8 cellular contexts compared by ENCODE assay signal in genomic region chr4:139603576-139604387, GRCh38. TPM values are rescaled to one million over a fixed set of nuclear protein-coding genes. Genes with fewer than 3 reads are reported as not detected.
DNase-seq lines count a peak whose midpoint lies in the region; ATAC-seq, FAIRE-seq and TF ChIP-seq lines count a peak whose summit lies in the region.

No MANE protein-coding gene starts in this region.

- FAIRE-seq in HepG2 (lab: Jason Lieb, UNC), result peak; percentile 69

- H3K27ac Mint-ChIP-seq in activated naive CD4-positive, alpha-beta T cell treated with anti-CD3 and anti-CD28 coated beads for 36 hours, result no peak overlapping the region

- H4K20me1 ChIP-seq in PC-3 (ENCODE audit: low read length) (no peaks in the 10 kb centered on the region), HepG2 (ENCODE audit: insufficient read depth, low read length) (no peaks in the 10 kb centered on the region)

- 0% methylated on average over 2 of the region's 2 CpGs for WGBS in HepG2 (ENCODE audit: low lambda C conversion rate)

- H3K9me3 ChIP-seq in HUES48 (ENCODE audit: control insufficient read depth, insufficient read depth, low read length) (no peaks in the 10 kb centered on the region), PC-3 (ENCODE audit: low read length) (no peaks in the 10 kb centered on the region), HepG2 (ENCODE audit: low read length) (no peaks in the 10 kb centered on the region), vagina (no peaks in the 10 kb centered on the region)

- TF ChIP-seq POLR2A in HepG2 (IDR thresholded peaks at IDR 0.05; ENCODE audit: insufficient read depth in 1 of 2, low read depth in 2 of 2, low read length in 2 of 2) (no peak), vagina (IDR thresholded peaks at IDR 0.05) (no peak)

- peak; percentile 38; the same call in 1 of the 2 replicates for TF ChIP-seq RAD21 in HepG2 (CRISPR knock-in tag; IDR thresholded peaks at IDR 0.05)

- H3K4me1 Mint-ChIP-seq in activated naive CD4-positive, alpha-beta T cell treated with anti-CD3 and anti-CD28 coated beads for 36 hours (ENCODE audit: low read depth), result peaks cover 15% of the 10 kb centered on the region

- DNase-seq in activated naive CD4-positive, alpha-beta T cell treated with anti-CD3 and anti-CD28 coated beads for 36 hours, result peak; percentile 55
- DNase-seq in activated naive CD4-positive, alpha-beta T cell treated with anti-CD3 and anti-CD28 coated beads, Interleukin-2, amount 50 U/mL, for 16 hours, result no peak
- DNase-seq in PC-3, result peak; percentile 73
- peak; percentile 80 for DNase-seq in choroid plexus epithelial cell (ENCODE audit: low read depth)
- peak; percentile 67 for DNase-seq in HepG2 (ENCODE audit: low spot score)
- no peak for DNase-seq in vagina (ENCODE audit: extremely low spot score in 2 of 2)

- CTCF ChIA-PET in activated naive CD4-positive, alpha-beta T cell treated with anti-CD3 and anti-CD28 coated beads for 36 hours (lab: Charles Lee), result interaction anchor here (0.6 to 6.2 kb wide), 19 partner anchors 10 to 301 kb away, joined by 3 to 123 read pairs (median 5); partner anchors contain the start of gene NDUFC1
- CTCF ChIA-PET in PC-3 (lab: Charles Lee), result interaction anchor here (0.5 to 1.7 kb wide), 6 partner anchors 12 to 728 kb away, joined by 3 to 13 read pairs (median 6); no protein-coding TSS in a partner anchor
- CTCF ChIA-PET in HepG2 (lab: Yijun Ruan, JAX; ENCODE audit: low intra/inter-chr PET ratio, low total read pairs), result interaction anchor here (1.1 to 3.4 kb wide), 3 partner anchors 30 to 53 kb away, joined by 3 to 43 read pairs (median 10); no protein-coding TSS in a partner anchor

- intact Hi-C loops in activated naive CD4-positive, alpha-beta T cell treated with anti-CD3 and anti-CD28 coated beads for 36 hours (cut with micrococcal nuclease), result loop anchor here (1.0 kb wide), 3 partner anchors 48 to 650 kb away; no protein-coding TSS in a partner anchor
- intact Hi-C loops in PC-3 (cut with micrococcal nuclease), result loop anchor here (1.0 kb wide), 2 partner anchors 30 to 48 kb away; no protein-coding TSS in a partner anchor
- intact Hi-C loops in HepG2 (cut with micrococcal nuclease; ENCODE audit: unreplicated experiment), result loop anchor here (1.0 kb wide), 2 partner anchors 30 to 48 kb away; no protein-coding TSS in a partner anchor
- intact Hi-C loops in vagina (cut with DNase I), result no loop called here

- H3K36me3 ChIP-seq in HUES48 (ENCODE audit: control insufficient read depth, insufficient read depth, low read length) (no peaks in the 10 kb centered on the region), PC-3 (ENCODE audit: low read depth, low read length) (no peaks in the 10 kb centered on the region), HepG2 (replicated peaks in 1 of 2; ENCODE audit: control insufficient read depth in 1 of 2, insufficient read depth in 2 of 2, low read length in 2 of 2) (no peaks in the 10 kb centered on the region), vagina (no peaks in the 10 kb centered on the region)

- H3K27me3 Mint-ChIP-seq in activated naive CD4-positive, alpha-beta T cell treated with anti-CD3 and anti-CD28 coated beads for 36 hours (ENCODE audit: low read depth), result peaks cover 12% of the 10 kb centered on the region

- H3K9me2 ChIP-seq in PC-3 (replicated peaks; ENCODE audit: low read length), result no peaks in the 10 kb centered on the region

- ATAC-seq in PC-3 (peak; percentile 20; the same call in 1 of the 2 replicates), HepG2 (peak; percentile 79), GM19324 (IDR thresholded peaks at IDR 0.05; ENCODE audit: low FRiP score, unreplicated experiment) (no peak)

- in situ Hi-C loops in HepG2 (cut with HindIII; ENCODE audit: extremely low pct_ligation_motif_present, low pct_unique_long_range_greater_than_20kb), result loop anchor here (5.0 kb wide), 1 partner anchor 49 kb away; no protein-coding TSS in a partner anchor

- POLR2A ChIA-PET in PC-3 (lab: Charles Lee; ENCODE audit: unreplicated experiment), result interaction anchor here (0.5 kb wide), 1 partner anchor 35 kb away, joined by 4 read pairs; no protein-coding TSS in a partner anchor
- POLR2A ChIA-PET in HepG2 (lab: Yijun Ruan, JAX), result no interaction called here

- 0 out of 2 replicates have a peak, but pooled peaks cover 4% of the 10 kb centered on the region for H3K27me3 ChIP-seq in HUES48 (ENCODE audit: control insufficient read depth, insufficient read depth, low read length)
- H3K27me3 ChIP-seq in PC-3 (ENCODE audit: low read length), result no peaks in the 10 kb centered on the region
- H3K27me3 ChIP-seq in HepG2 (ENCODE audit: control insufficient read depth in 1 of 2, insufficient read depth in 2 of 2, low read length in 2 of 2), result peaks cover 2 to 3% of the 10 kb centered on the region in 2 experiments; a peak in 3 of 5 replicates
- H3K27me3 ChIP-seq in vagina, result no peaks in the 10 kb centered on the region

- H3K4me3 ChIP-seq in HUES48 (ENCODE audit: low read depth, low read length), result no peak overlapping the region
- H3K4me3 ChIP-seq in PC-3 (ENCODE audit: low read length), result no peak overlapping the region
- no peak overlapping the region for H3K4me3 ChIP-seq in choroid plexus epithelial cell (ENCODE audit: low read depth, low read length)
- no peak overlapping the region for H3K4me3 ChIP-seq in HepG2 (replicated peaks in 1 of 3; ENCODE audit: insufficient read depth in 1 of 3, low read depth in 2 of 3, low read length in 3 of 3)
- no peak overlapping the region for H3K4me3 ChIP-seq in vagina

- no peak overlapping the region for H3K4me3 Mint-ChIP-seq in activated naive CD4-positive, alpha-beta T cell treated with anti-CD3 and anti-CD28 coated beads for 36 hours

- H3K9me3 Mint-ChIP-seq in activated naive CD4-positive, alpha-beta T cell treated with anti-CD3 and anti-CD28 coated beads for 36 hours, result peaks cover 4% of the 10 kb centered on the region

- H2AFZ ChIP-seq in PC-3 (ENCODE audit: low read length) (no peak overlapping the region), HepG2 (ENCODE audit: low read length) (no peak overlapping the region)

- TF ChIP-seq EP300 in HepG2 (IDR thresholded peaks at IDR 0.05; ENCODE audit: low read depth in 2 of 2, low read length in 2 of 2) (no peak), HepG2 (CRISPR knock-in tag; IDR thresholded peaks at IDR 0.05; ENCODE audit: borderline replicate concordance) (no peak)

- TF ChIP-seq CTCF in PC-3 (conservative IDR thresholded peaks at IDR 0.05; ENCODE audit: low read depth, low read length) (peak; percentile 75), choroid plexus epithelial cell (conservative IDR thresholded peaks at IDR 0.05; ENCODE audit: low read depth, low read length) (peak; percentile 69), HepG2 (CRISPR knock-in tag; IDR thresholded peaks at IDR 0.05) (peak; percentile 78), vagina (IDR thresholded peaks at IDR 0.05) (peak; percentile 25 to 54 (median 49))

- H3K27ac ChIP-seq in HUES48 (ENCODE audit: low read depth, low read length) (peak overlapping the region; percentile 22), PC-3 (ENCODE audit: low read length) (no peak overlapping the region), HepG2 (ENCODE audit: extremely low read length, insufficient read depth, low read length) (no peak overlapping the region), vagina (no peak overlapping the region)

- no TSS peak for BruUV-seq in PC-3 (replicated peaks; lab: Mats Ljungman, UMichigan)
- no TSS peak for BruUV-seq in HepG2 (replicated peaks; lab: Mats Ljungman, UMichigan)

- peaks cover 2% of the 10 kb centered on the region for H3K36me3 Mint-ChIP-seq in activated naive CD4-positive, alpha-beta T cell treated with anti-CD3 and anti-CD28 coated beads for 36 hours (ENCODE audit: low read depth)

- peaks cover 7% of the 10 kb centered on the region for H3K4me1 ChIP-seq in HUES48 (ENCODE audit: control insufficient read depth, insufficient read depth, low read length)
- peaks cover 30% of the 10 kb centered on the region for H3K4me1 ChIP-seq in PC-3 (ENCODE audit: insufficient read depth, low read length)
- 0 out of 2 replicates have a peak, but pooled peaks cover 7% of the 10 kb centered on the region for H3K4me1 ChIP-seq in HepG2 (ENCODE audit: insufficient read depth, low read length)
- H3K4me1 ChIP-seq in vagina, result peaks cover 34% of the 10 kb centered on the region

- H3K9ac ChIP-seq in HUES48 (ENCODE audit: low read depth, low read length), result no peak overlapping the region
- no peak overlapping the region for H3K9ac ChIP-seq in PC-3 (ENCODE audit: low read length)
- H3K9ac ChIP-seq in HepG2 (ENCODE audit: insufficient read depth, low read depth, low read length), result no peak overlapping the region

- no peaks in the 10 kb centered on the region for H3F3A ChIP-seq in PC-3 (ENCODE audit: low read length, unreplicated experiment)

- no peak overlapping the region for H3K4me2 ChIP-seq in PC-3 (ENCODE audit: low read length)
- no peak overlapping the region for H3K4me2 ChIP-seq in HepG2 (ENCODE audit: low read depth, low read length)

- no peaks in the 10 kb centered on the region for H3K79me2 ChIP-seq in PC-3 (ENCODE audit: low read length)
- no peaks in the 10 kb centered on the region for H3K79me2 ChIP-seq in HepG2 (ENCODE audit: insufficient read depth, low read length)

RNA-seq across cellular contexts. Expression of gene SETD7, which starts 47.8 kb away (rescaled TPM):
- total RNA-seq in activated naive CD4-positive, alpha-beta T cell treated with anti-CD3 and anti-CD28 coated beads for 36 hours, result 10 to 100 TPM; 12.4 to 12.5 TPM
- total RNA-seq in PC-3 (2014; rRNA removed) (29.6 and 31.4 TPM in 2 replicates), HepG2 (2016; rRNA removed; fragmentation: Illumina TruSeq; extraction: Trizol) (0.22 and 0.48 TPM in 2 replicates), vagina (51.8 TPM)
- 0.09 TPM in 1 of 2 replicates, not detected in the other for total RNA-seq in HepG2 (2016; cell fraction: cytosol; rRNA removed; fragmentation: Illumina TruSeq; extraction: Trizol; ENCODE audit: low read depth)
- total RNA-seq in HepG2 (2016; cell fraction: insoluble cytoplasmic fraction; rRNA removed; fragmentation: Illumina TruSeq; extraction: Trizol), result 0.26 and 0.46 TPM in 2 replicates
- 0.09 and 0.14 TPM in 2 replicates for total RNA-seq in HepG2 (2016; cell fraction: membrane; rRNA removed; fragmentation: Illumina TruSeq; extraction: Trizol)
- total RNA-seq in HepG2 (2016; cell fraction: nucleus; rRNA removed; fragmentation: Illumina TruSeq; extraction: Trizol), result 0.25 and 0.28 TPM in 2 replicates
- 0.08 and 0.13 TPM in 2 replicates for polyA plus RNA-seq in HepG2 (2011; rRNA removed)
- polyA plus RNA-seq in HepG2 (2011; cell fraction: cytosol; rRNA removed), result 0.07 and 0.14 TPM in 2 replicates
- 0.21 TPM in 2 replicates for polyA plus RNA-seq in HepG2 (2011; cell fraction: nucleus; rRNA removed)
- polyA plus RNA-seq in HepG2 (2012), result 0.21 and 0.28 TPM in 2 replicates
- 0.05 TPM in 1 of 2 replicates, not detected in the other for polyA plus RNA-seq in HepG2 (2016; cell fraction: cytosol; fragmentation: Illumina TruSeq; extraction: Trizol; ENCODE audit: low read depth)
- 0.26 and 0.27 TPM in 2 replicates for polyA plus RNA-seq in HepG2 (2016; cell fraction: insoluble cytoplasmic fraction; fragmentation: Illumina TruSeq; extraction: Trizol; ENCODE audit: low read depth)
- polyA plus RNA-seq in HepG2 (2016; cell fraction: membrane; fragmentation: Illumina TruSeq; extraction: Trizol; ENCODE audit: low read depth), result 0.06 and 0.10 TPM in 2 replicates
- polyA plus RNA-seq in HepG2 (2016; cell fraction: nucleus; fragmentation: Illumina TruSeq; extraction: Trizol; ENCODE audit: insufficient read depth, low read depth), result 0.15 and 0.24 TPM in 2 replicates
- 0.24 and 48.0 TPM in 2 replicates for polyA minus RNA-seq in HepG2 (2011; rRNA and poly(A)+ RNA removed; ENCODE audit: low replicate concordance)
- 0.30 and 0.44 TPM in 2 replicates for polyA minus RNA-seq in HepG2 (2011; cell fraction: cytosol; rRNA and poly(A)+ RNA removed)
- polyA minus RNA-seq in HepG2 (2011; cell fraction: nucleus; rRNA and poly(A)+ RNA removed), result 0.25 and 0.26 TPM in 2 replicates

Comparison
In these comparisons a context has a peak if more than half of its experiments do, and no peak if none do; other contexts are left out.
1. DNase-seq: peak in activated naive CD4-positive, alpha-beta T cell treated with anti-CD3 and anti-CD28 coated beads for 36 hours (single experiment), PC-3 (single experiment), choroid plexus epithelial cell (single experiment) and HepG2 (single experiment); none in activated naive CD4-positive, alpha-beta T cell treated with anti-CD3 and anti-CD28 coated beads, Interleukin-2, amount 50 U/mL, for 16 hours (single experiment) and vagina (0 of 2).
2. RNA of gene SETD7, which starts 47.8 kb away (total RNA-seq): 51.8 TPM in vagina (single experiment), 29.6 to 31.4 TPM in PC-3 and 12.4 to 12.5 TPM in activated naive CD4-positive, alpha-beta T cell treated with anti-CD3 and anti-CD28 coated beads for 36 hours; 0.09 to 0.48 TPM in HepG2; every median in the first group is over 4 times any median in the second.
3. Peak in every context shown above with its lines, with median percentiles within 50 percentile points of each other: CTCF ChIP-seq.